In the genomic region with DNA sequence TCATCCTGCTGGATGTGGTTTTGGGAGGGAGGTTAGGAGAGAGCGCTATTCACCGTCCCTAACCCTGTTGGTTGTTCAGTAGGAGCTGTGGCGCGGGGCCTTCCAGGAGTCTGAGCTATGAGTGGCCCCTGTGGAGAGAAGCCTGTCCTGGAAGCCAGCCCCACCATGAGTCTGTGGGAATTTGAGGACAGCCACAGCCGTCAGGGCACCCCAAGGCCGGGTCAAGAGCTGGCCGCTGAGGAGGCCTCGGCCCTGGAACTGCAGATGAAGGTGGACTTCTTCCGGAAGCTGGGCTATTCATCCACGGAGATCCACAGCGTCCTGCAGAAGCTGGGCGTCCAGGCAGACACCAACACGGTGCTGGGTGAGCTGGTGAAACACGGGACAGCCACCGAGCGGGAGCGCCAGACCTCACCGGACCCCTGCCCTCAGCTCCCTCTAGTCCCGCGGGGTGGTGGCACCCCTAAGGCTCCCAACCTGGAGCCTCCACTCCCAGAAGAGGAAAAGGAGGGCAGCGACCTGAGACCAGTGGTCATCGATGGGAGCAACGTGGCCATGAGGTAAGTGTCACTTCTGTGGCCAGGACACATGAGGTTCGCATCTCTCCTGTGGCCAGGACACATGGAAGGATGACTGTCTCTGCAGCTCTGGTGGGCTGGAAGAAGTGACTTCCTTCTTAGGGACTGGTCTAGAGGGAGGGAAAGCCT, we compare ENCODE assay signal across 8 cellular contexts. TPM values are rescaled to one million over a fixed set of nuclear protein-coding genes. Genes with fewer than 3 reads are reported as not detected.
DNase-seq lines count a peak whose midpoint lies in the region; ATAC-seq and TF ChIP-seq lines count a peak whose summit lies in the region.

No MANE protein-coding gene starts in this region.

- peak overlapping the region; percentile 95 to 100 (median 100) for H3K4me2 ChIP-seq in BLaER1 treated with 17β-estradiol and CSF1 and Interleukin-3, amounts not matched to agents 10 nM and 100 nM

- peak overlapping the region; percentile 79 to 98 (median 93) for H3K27ac ChIP-seq in BLaER1 treated with 17β-estradiol and CSF1 and Interleukin-3, amounts not matched to agents 10 nM and 100 nM
- peak overlapping the region; percentile 99 for H3K27ac ChIP-seq in muscle layer of duodenum (ENCODE audit: low read length)

- peaks cover 4% of the 10 kb centered on the region for H3K36me3 Mint-ChIP-seq in chondrocyte (ENCODE audit: low read depth)

- H3K4me1 ChIP-seq in BLaER1 treated with 17β-estradiol and CSF1 and Interleukin-3, amounts not matched to agents 10 nM and 100 nM = peaks cover 64 to 86% (median 84%) of the 10 kb centered on the region in 10 experiments
- peaks cover 47 to 82% of the 10 kb centered on the region in 2 donors for H3K4me1 ChIP-seq in muscle layer of duodenum (ENCODE audit: control insufficient read depth in 1 of 2, insufficient read depth in 2 of 2, low read length in 2 of 2)

- no peaks in the 10 kb centered on the region for H3K9me3 ChIP-seq in BLaER1 treated with 17β-estradiol and CSF1 and Interleukin-3, amounts not matched to agents 10 nM and 100 nM (replicated peaks in 1 of 11)
- H3K9me3 ChIP-seq in MG63 (no peaks in the 10 kb centered on the region), muscle layer of duodenum (ENCODE audit: control insufficient read depth in 1 of 2, low read length in 2 of 2) (no peaks in the 10 kb centered on the region)

- H3K9me3 Mint-ChIP-seq in chondrocyte (ENCODE audit: low read depth) = no peaks in the 10 kb centered on the region

- ATAC-seq in GM19452 (IDR thresholded peaks at IDR 0.05; ENCODE audit: unreplicated experiment) (no peak), HG03139 (IDR thresholded peaks at IDR 0.05; ENCODE audit: unreplicated experiment) (no peak)

- peaks cover 22 to 57% (median 36%) of the 10 kb centered on the region in 11 experiments; a peak in 19 of 22 replicates for H4K20me1 ChIP-seq in BLaER1 treated with 17β-estradiol and CSF1 and Interleukin-3, amounts not matched to agents 10 nM and 100 nM

- peak overlapping the region; percentile 97 for H3K27ac Mint-ChIP-seq in chondrocyte (ENCODE audit: unreplicated experiment)

- peak overlapping the region; percentile 80 for H3K4me3 Mint-ChIP-seq in chondrocyte (ENCODE audit: unreplicated experiment)

- no peaks in the 10 kb centered on the region for H3K27me3 Mint-ChIP-seq in chondrocyte (ENCODE audit: low read depth)

- TF ChIP-seq CTCF in chondrocyte (IDR thresholded peaks at IDR 0.05) = no peak

- H3K36me3 ChIP-seq in BLaER1 treated with 17β-estradiol and CSF1 and Interleukin-3, amounts not matched to agents 10 nM and 100 nM = peaks cover 28 to 52% (median 42%) of the 10 kb centered on the region in 11 experiments
- H3K36me3 ChIP-seq in MG63 (peaks cover 37% of the 10 kb centered on the region), muscle layer of duodenum (ENCODE audit: control insufficient read depth in 1 of 2, insufficient read depth in 2 of 2, low read length in 2 of 2) (peaks cover 7 to 17% of the 10 kb centered on the region in 2 donors)

- H3K4me1 Mint-ChIP-seq in chondrocyte (ENCODE audit: low read depth) = peaks cover 88% of the 10 kb centered on the region

- H3K4me3 ChIP-seq in BLaER1 treated with 17β-estradiol and CSF1 and Interleukin-3, amounts not matched to agents 10 nM and 100 nM = peak overlapping the region; percentile 81 to 96 (median 86)
- peak overlapping the region; percentile 72 for H3K4me3 ChIP-seq in MG63
- H3K4me3 ChIP-seq in muscle layer of duodenum (ENCODE audit: low read depth in 1 of 2, low read length in 2 of 2) = peak overlapping the region; percentile 74 to 98

- DNase-seq in MG63 = no peak
- no peak for DNase-seq in chondrocyte (ENCODE audit: low spot score)
- no peak for DNase-seq in medulla oblongata (ENCODE audit: extremely low spot score)
- DNase-seq in cerebellar cortex (ENCODE audit: low spot score) = no peak

- H3K9ac ChIP-seq in BLaER1 treated with 17β-estradiol and CSF1 and Interleukin-3, amounts not matched to agents 10 nM and 100 nM = peak overlapping the region; percentile 84 to 95 (median 92)

- peaks cover 0 to 5% (median 0%) of the 10 kb centered on the region in 11 experiments; a peak in 2 of 22 replicates for H3K27me3 ChIP-seq in BLaER1 treated with 17β-estradiol and CSF1 and Interleukin-3, amounts not matched to agents 10 nM and 100 nM
- H3K27me3 ChIP-seq in MG63 (no peaks in the 10 kb centered on the region), muscle layer of duodenum (ENCODE audit: low read depth, low read length) (no peaks in the 10 kb centered on the region)

RNA-seq across cellular contexts. Expression of a gene that starts 1.2 kb away (rescaled TPM):
- 2.2 and 3.8 TPM in 2 replicates for total RNA-seq in MG63 (2014; rRNA removed; shearing (Covaris generic); ENCODE audit: low replicate concordance)
- 5.9 to 7.5 TPM (median 6.9 TPM) in 3 replicates for total RNA-seq in chondrocyte

RNA-seq across cellular contexts. Expression of a gene that starts 39.0 kb away (rescaled TPM):
- total RNA-seq in MG63 (2014; rRNA removed; shearing (Covaris generic); ENCODE audit: low replicate concordance) = 64.6 and 68.7 TPM in 2 replicates
- total RNA-seq in chondrocyte = 47.4 to 52.8 TPM (median 48.7 TPM) in 3 replicates
